Comparison of ENCODE assay signal across 2 cellular contexts in the genomic region with DNA sequence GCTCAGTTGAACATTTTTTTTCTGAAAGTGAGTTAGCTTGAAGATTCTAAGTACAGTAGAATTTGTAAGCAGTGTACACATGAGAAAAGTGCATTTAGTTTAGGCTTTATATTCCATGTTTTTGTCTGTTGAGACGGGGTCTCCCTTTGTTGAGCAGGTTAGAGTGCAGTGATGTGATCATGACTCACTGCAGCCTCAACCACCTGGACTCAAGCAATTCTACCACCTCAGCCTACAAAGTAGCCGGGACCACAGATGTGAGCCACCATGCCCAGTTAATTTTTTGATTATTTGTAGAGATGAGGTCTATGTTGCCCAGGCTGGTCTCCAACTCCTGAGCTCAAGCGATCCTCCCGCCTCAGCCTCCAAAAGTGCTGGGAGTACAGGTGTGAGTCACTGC.
TF ChIP-seq lines count a peak whose summit lies in the region.

No MANE protein-coding gene starts in this region.

TF ChIP-seq in A549, 52 proteins besides CTCF, POLR2A, EP300 and RAD21 (continued from another document):
- TF ChIP-seq REST (IDR thresholded peaks at IDR 0.05): no peak
- no peak for TF ChIP-seq FOXS1 (CRISPR knock-in tag; IDR thresholded peaks at IDR 0.05)
- no peak for TF ChIP-seq JUN (IDR thresholded peaks at IDR 0.05)
- TF ChIP-seq NR3C1 (IDR thresholded peaks at IDR 0.05): no peak
- TF ChIP-seq ESRRA (IDR thresholded peaks at IDR 0.05; ENCODE audit: borderline replicate concordance, low read length): no peak
- no peak for TF ChIP-seq HOXB5 (CRISPR knock-in tag; IDR thresholded peaks at IDR 0.05)
- TF ChIP-seq CBX2 (IDR thresholded peaks at IDR 0.05; ENCODE audit: borderline replicate concordance, low read depth): no peak
- TF ChIP-seq NPAS2 (CRISPR knock-in tag; IDR thresholded peaks at IDR 0.05; ENCODE audit: borderline replicate concordance): no peak
- TF ChIP-seq HES2 (IDR thresholded peaks at IDR 0.05): no peak
- TF ChIP-seq, protein P1, sequence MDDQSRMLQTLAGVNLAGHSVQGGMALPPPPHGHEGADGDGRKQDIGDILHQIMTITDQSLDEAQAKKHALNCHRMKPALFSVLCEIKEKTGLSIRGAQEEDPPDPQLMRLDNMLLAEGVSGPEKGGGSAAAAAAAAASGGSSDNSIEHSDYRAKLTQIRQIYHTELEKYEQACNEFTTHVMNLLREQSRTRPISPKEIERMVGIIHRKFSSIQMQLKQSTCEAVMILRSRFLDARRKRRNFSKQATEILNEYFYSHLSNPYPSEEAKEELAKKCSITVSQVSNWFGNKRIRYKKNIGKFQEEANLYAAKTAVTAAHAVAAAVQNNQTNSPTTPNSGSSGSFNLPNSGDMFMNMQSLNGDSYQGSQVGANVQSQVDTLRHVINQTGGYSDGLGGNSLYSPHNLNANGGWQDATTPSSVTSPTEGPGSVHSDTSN (IDR thresholded peaks at IDR 0.05): no peak
- TF ChIP-seq FOSB (CRISPR knock-in tag; IDR thresholded peaks at IDR 0.05): no peak

TF ChIP-seq in WTC11, 78 proteins besides CTCF, POLR2A, EP300 and RAD21 (continued from another document):
- TF ChIP-seq USF2 (CRISPR knock-in tag; IDR thresholded peaks at IDR 0.05) (no peak), E2F1 (CRISPR knock-in tag; IDR thresholded peaks at IDR 0.05) (no peak), OVOL2 (CRISPR knock-in tag; IDR thresholded peaks at IDR 0.05; ENCODE audit: borderline replicate concordance) (no peak), PRRX2 (CRISPR knock-in tag; IDR thresholded peaks at IDR 0.05) (no peak), ETV6 (CRISPR knock-in tag; IDR thresholded peaks at IDR 0.05) (no peak), TEAD1 (CRISPR knock-in tag; IDR thresholded peaks at IDR 0.05) (no peak), SOX15 (CRISPR knock-in tag; IDR thresholded peaks at IDR 0.05) (no peak), CREM (CRISPR knock-in tag; IDR thresholded peaks at IDR 0.05) (no peak), ZNF416 (CRISPR knock-in tag; IDR thresholded peaks at IDR 0.05) (no peak), ESRRA (CRISPR knock-in tag; IDR thresholded peaks at IDR 0.05; ENCODE audit: borderline replicate concordance) (no peak), NFE2L1 (CRISPR knock-in tag; IDR thresholded peaks at IDR 0.05) (no peak)
- TF ChIP-seq, protein P2, sequence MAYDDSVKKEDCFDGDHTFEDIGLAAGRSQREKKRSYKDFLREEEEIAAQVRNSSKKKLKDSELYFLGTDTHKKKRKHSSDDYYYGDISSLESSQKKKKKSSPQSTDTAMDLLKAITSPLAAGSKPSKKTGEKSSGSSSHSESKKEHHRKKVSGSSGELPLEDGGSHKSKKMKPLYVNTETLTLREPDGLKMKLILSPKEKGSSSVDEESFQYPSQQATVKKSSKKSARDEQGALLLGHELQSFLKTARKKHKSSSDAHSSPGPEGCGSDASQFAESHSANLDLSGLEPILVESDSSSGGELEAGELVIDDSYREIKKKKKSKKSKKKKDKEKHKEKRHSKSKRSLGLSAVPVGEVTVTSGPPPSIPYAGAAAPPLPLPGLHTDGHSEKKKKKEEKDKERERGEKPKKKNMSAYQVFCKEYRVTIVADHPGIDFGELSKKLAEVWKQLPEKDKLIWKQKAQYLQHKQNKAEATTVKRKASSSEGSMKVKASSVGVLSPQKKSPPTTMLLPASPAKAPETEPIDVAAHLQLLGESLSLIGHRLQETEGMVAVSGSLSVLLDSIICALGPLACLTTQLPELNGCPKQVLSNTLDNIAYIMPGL (CRISPR knock-in tag; IDR thresholded peaks at IDR 0.05): no peak
